In the genomic region with DNA sequence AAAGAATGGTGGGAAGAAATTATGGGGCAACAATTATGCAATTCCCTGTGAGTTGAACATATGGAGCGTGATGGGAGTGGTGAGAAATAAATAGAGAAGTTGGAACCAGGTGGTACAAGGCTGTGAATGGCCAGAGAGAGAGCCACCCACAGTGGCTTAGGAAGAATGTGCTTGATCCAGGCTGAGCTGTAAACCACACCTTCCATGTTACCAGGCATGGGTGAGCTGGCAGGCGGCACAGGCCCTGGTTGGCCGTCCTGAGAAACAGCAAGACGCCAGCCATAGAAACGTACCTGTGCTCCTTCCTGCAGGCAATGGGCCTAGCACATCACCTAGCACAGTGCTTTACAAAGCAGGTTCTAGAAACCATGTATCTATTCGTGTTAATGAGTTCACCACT, we compare ENCODE assay signal across 1 cellular context.
TF ChIP-seq lines count a peak whose summit lies in the region.

No MANE protein-coding gene starts in this region.

TF ChIP-seq in GM23338, 12 proteins besides CTCF, POLR2A, EP300 and RAD21 (continued from another document):
- TF ChIP-seq, protein P1, sequence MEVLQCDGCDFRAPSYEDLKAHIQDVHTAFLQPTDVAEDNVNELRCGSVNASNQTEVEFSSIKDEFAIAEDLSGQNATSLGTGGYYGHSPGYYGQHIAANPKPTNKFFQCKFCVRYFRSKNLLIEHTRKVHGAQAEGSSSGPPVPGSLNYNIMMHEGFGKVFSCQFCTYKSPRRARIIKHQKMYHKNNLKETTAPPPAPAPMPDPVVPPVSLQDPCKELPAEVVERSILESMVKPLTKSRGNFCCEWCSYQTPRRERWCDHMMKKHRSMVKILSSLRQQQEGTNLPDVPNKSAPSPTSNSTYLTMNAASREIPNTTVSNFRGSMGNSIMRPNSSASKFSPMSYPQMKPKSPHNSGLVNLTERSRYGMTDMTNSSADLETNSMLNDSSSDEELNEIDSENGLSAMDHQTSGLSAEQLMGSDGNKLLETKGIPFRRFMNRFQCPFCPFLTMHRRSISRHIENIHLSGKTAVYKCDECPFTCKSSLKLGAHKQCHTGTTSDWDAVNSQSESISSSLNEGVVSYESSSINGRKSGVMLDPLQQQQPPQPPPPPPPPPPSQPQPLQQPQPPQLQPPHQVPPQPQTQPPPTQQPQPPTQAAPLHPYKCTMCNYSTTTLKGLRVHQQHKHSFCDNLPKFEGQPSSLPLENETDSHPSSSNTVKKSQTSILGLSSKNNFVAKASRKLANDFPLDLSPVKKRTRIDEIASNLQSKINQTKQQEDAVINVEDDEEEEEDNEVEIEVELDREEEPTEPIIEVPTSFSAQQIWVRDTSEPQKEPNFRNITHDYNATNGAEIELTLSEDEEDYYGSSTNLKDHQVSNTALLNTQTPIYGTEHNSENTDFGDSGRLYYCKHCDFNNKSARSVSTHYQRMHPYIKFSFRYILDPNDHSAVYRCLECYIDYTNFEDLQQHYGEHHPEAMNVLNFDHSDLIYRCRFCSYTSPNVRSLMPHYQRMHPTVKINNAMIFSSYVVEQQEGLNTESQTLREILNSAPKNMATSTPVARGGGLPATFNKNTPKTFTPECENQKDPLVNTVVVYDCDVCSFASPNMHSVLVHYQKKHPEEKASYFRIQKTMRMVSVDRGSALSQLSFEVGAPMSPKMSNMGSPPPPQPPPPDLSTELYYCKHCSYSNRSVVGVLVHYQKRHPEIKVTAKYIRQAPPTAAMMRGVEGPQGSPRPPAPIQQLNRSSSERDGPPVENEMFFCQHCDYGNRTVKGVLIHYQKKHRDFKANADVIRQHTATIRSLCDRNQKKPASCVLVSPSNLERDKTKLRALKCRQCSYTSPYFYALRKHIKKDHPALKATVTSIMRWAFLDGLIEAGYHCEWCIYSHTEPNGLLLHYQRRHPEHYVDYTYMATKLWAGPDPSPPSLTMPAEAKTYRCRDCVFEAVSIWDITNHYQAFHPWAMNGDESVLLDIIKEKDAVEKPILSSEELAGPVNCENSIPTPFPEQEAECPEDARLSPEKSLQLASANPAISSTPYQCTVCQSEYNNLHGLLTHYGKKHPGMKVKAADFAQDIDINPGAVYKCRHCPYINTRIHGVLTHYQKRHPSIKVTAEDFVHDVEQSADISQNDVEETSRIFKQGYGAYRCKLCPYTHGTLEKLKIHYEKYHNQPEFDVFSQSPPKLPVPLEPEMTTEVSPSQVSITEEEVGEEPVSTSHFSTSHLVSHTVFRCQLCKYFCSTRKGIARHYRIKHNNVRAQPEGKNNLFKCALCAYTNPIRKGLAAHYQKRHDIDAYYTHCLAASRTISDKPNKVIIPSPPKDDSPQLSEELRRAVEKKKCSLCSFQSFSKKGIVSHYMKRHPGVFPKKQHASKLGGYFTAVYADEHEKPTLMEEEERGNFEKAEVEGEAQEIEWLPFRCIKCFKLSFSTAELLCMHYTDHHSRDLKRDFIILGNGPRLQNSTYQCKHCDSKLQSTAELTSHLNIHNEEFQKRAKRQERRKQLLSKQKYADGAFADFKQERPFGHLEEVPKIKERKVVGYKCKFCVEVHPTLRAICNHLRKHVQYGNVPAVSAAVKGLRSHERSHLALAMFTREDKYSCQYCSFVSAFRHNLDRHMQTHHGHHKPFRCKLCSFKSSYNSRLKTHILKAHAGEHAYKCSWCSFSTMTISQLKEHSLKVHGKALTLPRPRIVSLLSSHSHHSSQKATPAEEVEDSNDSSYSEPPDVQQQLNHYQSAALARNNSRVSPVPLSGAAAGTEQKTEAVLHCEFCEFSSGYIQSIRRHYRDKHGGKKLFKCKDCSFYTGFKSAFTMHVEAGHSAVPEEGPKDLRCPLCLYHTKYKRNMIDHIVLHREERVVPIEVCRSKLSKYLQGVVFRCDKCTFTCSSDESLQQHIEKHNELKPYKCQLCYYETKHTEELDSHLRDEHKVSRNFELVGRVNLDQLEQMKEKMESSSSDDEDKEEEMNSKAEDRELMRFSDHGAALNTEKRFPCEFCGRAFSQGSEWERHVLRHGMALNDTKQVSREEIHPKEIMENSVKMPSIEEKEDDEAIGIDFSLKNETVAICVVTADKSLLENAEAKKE (CRISPR knock-in tag; IDR thresholded peaks at IDR 0.05) = no peak
- no peak for TF ChIP-seq EZH2phosphoT487 (IDR thresholded peaks at IDR 0.05; ENCODE audit: unreplicated experiment)
